In genomic region chr2:72271276-72271614, GRCh38 we compare ENCODE assay signal across 23 cellular contexts.
"Had no signal": no experiment of that assay in that cellular context is flagged by ENCODE, and none has a peak within 500 bp of the region (broad histone marks: within the 10 kb centered on the region; RNA-seq: fewer than 3 reads in every experiment).

No MANE protein-coding gene starts in this region.

- H3K27ac ChIP-seq: ascending aorta, cardiac muscle cell, coronary artery, dorsolateral prefrontal cortex, upper lobe of right lung, WERI-Rb-1 had no signal

- H3K36me3 Mint-ChIP-seq: memory B cell, natural killer cell had no signal

- H3K9me3 ChIP-seq: adrenal gland, ascending aorta, upper lobe of right lung had no signal

- H3K9me3 Mint-ChIP-seq: effector memory CD8-positive, alpha-beta T cell; memory B cell; natural killer cell; stimulated activated naive CD8-positive, alpha-beta T cell treated with anti-CD3 and anti-CD28 coated beads, Interleukin-15, Interleukin-2, amounts not matched to agents 100 ng/mL and 50 ng/mL, for 24 hours had no signal

- H3K27ac Mint-ChIP-seq: activated naive CD8-positive, alpha-beta T cell; effector memory CD8-positive, alpha-beta T cell; memory B cell; natural killer cell; stimulated activated naive CD8-positive, alpha-beta T cell treated with anti-CD3 and anti-CD28 coated beads, Interleukin-15, Interleukin-2, amounts not matched to agents 100 ng/mL and 50 ng/mL, for 24 hours had no signal

- H3K4me1 ChIP-seq: ascending aorta had no signal

- H3K4me3 ChIP-seq: adrenal gland, ascending aorta, cardiac muscle cell, coronary artery, dorsolateral prefrontal cortex, upper lobe of right lung had no signal

- H3K4me1 Mint-ChIP-seq: memory B cell, natural killer cell had no signal

- H3K4me3 Mint-ChIP-seq: activated naive CD8-positive, alpha-beta T cell; effector memory CD8-positive, alpha-beta T cell; memory B cell; natural killer cell; stimulated activated naive CD8-positive, alpha-beta T cell treated with anti-CD3 and anti-CD28 coated beads, Interleukin-15, Interleukin-2, amounts not matched to agents 100 ng/mL and 50 ng/mL, for 24 hours had no signal

- DNase-seq: activated CD4-positive, alpha-beta T cell treated with anti-CD3 and anti-CD28 coated beads for 48 hours; activated CD4-positive, alpha-beta T cell treated with anti-CD3 and anti-CD28 coated beads, Interleukin-2, amount 50 U/mL, for 48 hours; activated CD8-positive, alpha-beta memory T cell treated with anti-CD3 and anti-CD28 coated beads for 24 hours; activated effector memory CD4-positive, alpha-beta T cell treated with Interleukin-2 at 50 U/mL for 16 hours; activated naive CD4-positive, alpha-beta T cell treated with Interleukin-2 at 50 U/mL for 16 hours; cerebellar nuclear complex; dorsolateral prefrontal cortex; effector memory CD8-positive, alpha-beta T cell; islet precursor cell; left cardiac atrium; natural killer cell; stimulated activated CD4-positive, alpha-beta T cell treated with anti-CD3 and anti-CD28 coated beads, Interleukin-4, amount 100 ng/mL, for 1 hour; upper lobe of right lung; WERI-Rb-1 had no signal

- H3K27me3 Mint-ChIP-seq: activated naive CD8-positive, alpha-beta T cell; brain; effector memory CD8-positive, alpha-beta T cell; memory B cell; stimulated activated naive CD8-positive, alpha-beta T cell treated with anti-CD3 and anti-CD28 coated beads, Interleukin-15, Interleukin-2, amounts not matched to agents 100 ng/mL and 50 ng/mL, for 24 hours had no signal

- H3K27me3 ChIP-seq: adrenal gland, ascending aorta, cardiac muscle cell, dorsolateral prefrontal cortex, upper lobe of right lung had no signal

- ATAC-seq: activated CD4-positive, CD25-positive, alpha-beta regulatory T cell treated with anti-CD3 and anti-CD28 coated beads, Interleukin-2, amount 50 U/mL, for 24 hours; effector memory CD8-positive, alpha-beta T cell; natural killer cell had no signal

- H3K36me3 ChIP-seq: adrenal gland, ascending aorta, cardiac muscle cell, upper lobe of right lung, WERI-Rb-1 had no signal
